ENCODE assay signal across 18 cellular contexts in genomic region chr1:15699321-15699720, GRCh38. TPM values are rescaled to one million over a fixed set of nuclear protein-coding genes. Genes with fewer than 3 reads are reported as not detected.
"Had no signal": no experiment of that assay in that cellular context is flagged by ENCODE, and none has a peak within 500 bp of the region (broad histone marks: within the 10 kb centered on the region; RNA-seq: fewer than 3 reads in every experiment).

No MANE protein-coding gene starts in this region.

RNA-seq across cellular contexts. Expression of gene TMEM82, which starts 43.0 kb away (rescaled TPM):
- total RNA-seq: natural killer cell treated with Interleukin-12 subunit alpha and Interleukin-12 subunit beta and Interleukin-15 and Interleukin-18, amount 100 ng/mL, for 72 hours; neural crest cell; omental fat pad; osteocyte; pancreas; posterior vena cava; prostate gland; pulmonary artery endothelial cell; right atrium auricular region; sciatic nerve; smooth muscle cell; spleen; suprapubic skin; testis; upper lobe of right lung; urinary bladder; uterus had no signal
- polyA plus RNA-seq: pancreas, smooth muscle cell, spleen, thymus, urinary bladder had no signal

RNA-seq across cellular contexts. Expression of gene FBLIM1, which starts 59.3 kb away (rescaled TPM):
- total RNA-seq: natural killer cell treated with Interleukin-12 subunit alpha and Interleukin-12 subunit beta and Interleukin-15 and Interleukin-18, amount 100 ng/mL, for 72 hours had no signal
